8 cellular contexts compared by ENCODE assay signal in the genomic region with DNA sequence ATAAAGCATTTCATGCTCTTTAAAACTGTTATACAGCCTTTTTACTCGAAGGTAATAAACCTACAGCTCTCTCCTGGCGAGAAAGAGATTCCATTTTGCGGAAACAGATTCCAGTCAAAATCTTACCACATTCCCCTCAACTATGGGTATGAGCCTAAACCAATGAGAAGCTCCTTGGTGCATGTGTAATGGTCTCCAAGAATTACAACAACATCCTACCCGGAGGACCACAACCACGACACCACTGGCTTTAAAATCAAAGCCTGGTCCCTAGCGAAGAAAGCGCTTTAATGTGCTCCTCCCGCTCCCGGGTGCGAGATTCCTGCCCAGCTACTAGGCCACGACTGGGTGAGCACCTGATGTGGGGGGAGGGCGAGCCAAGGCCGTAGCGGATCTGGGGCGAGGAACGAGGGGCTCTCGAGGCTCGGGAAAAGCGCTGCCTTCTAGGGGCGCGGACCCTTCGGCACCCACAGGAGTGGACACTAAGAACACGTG. TPM values are rescaled to one million over a fixed set of nuclear protein-coding genes. Genes with fewer than 3 reads are reported as not detected.
DNase-seq lines count a peak whose midpoint lies in the region; ATAC-seq and TF ChIP-seq lines count a peak whose summit lies in the region.

No MANE protein-coding gene starts in this region.

- H3K36me3 ChIP-seq in SJCRH30 (peaks cover 25% of the 10 kb centered on the region), colonic mucosa (no peaks in the 10 kb centered on the region), liver (ENCODE audit: control insufficient read depth in 4 of 4, insufficient read depth in 3 of 4, low read depth in 1 of 4, low read length in 3 of 4) (no peaks in the 10 kb centered on the region)

- WGBS in liver: 1% methylated on average over 23 of the region's 23 CpGs

- H3K4me1 ChIP-seq in SJCRH30: peaks cover 13% of the 10 kb centered on the region
- H3K4me1 ChIP-seq in colonic mucosa: no peaks in the 10 kb centered on the region
- peaks cover 16 to 31% (median 27%) of the 10 kb centered on the region in 4 donors for H3K4me1 ChIP-seq in liver (ENCODE audit: control insufficient read depth in 4 of 4, insufficient read depth in 4 of 4, low read length in 3 of 4)

- TF ChIP-seq CTCF in colonic mucosa (IDR thresholded peaks at IDR 0.05): no peak
- no peak for TF ChIP-seq CTCF in liver (IDR thresholded peaks at IDR 0.05; ENCODE audit: low read depth, low read length, missing input control)

- peak overlapping the region; percentile 69 for H3K27ac ChIP-seq in SJCRH30
- peak overlapping the region; percentile 95 for H3K27ac ChIP-seq in colonic mucosa
- H3K27ac ChIP-seq in liver (ENCODE audit: low read depth in 1 of 2, low read length in 2 of 2): peak overlapping the region; percentile 93 to 96

- intact Hi-C loops in colonic mucosa (cut with DNase I): no loop called here

- peak; percentile 54 for DNase-seq in DMS 273 (lab: John Stamatoyannopoulos, UW; ENCODE audit: unreplicated experiment)
- DNase-seq in DMS 273 treated with DMSO at 0.1 percent for 48 hours (lab: John Stamatoyannopoulos, UW): no peak
- DNase-seq in SJCRH30: peak; percentile 45 to 48
- peak; percentile 57 for DNase-seq in colonic mucosa
- DNase-seq in superior temporal gyrus (ENCODE audit: extremely low spot score): peak; percentile 32

- no peaks in the 10 kb centered on the region for H3K9me3 ChIP-seq in SJCRH30 (replicated peaks)
- H3K9me3 ChIP-seq in colonic mucosa: no peaks in the 10 kb centered on the region
- H3K9me3 ChIP-seq in liver (ENCODE audit: control insufficient read depth in 4 of 4, low read length in 3 of 4): no peaks in the 10 kb centered on the region

- TF ChIP-seq RAD21 in liver (IDR thresholded peaks at IDR 0.05): no peak

- H3K27me3 ChIP-seq in SJCRH30 (no peaks in the 10 kb centered on the region), colonic mucosa (no peaks in the 10 kb centered on the region), liver (ENCODE audit: control insufficient read depth in 4 of 4, insufficient read depth in 4 of 4, low read length in 3 of 4) (no peaks in the 10 kb centered on the region)

- ATAC-seq in HG02588 (IDR thresholded peaks at IDR 0.05; ENCODE audit: unreplicated experiment): peak; percentile 5
- no peak for ATAC-seq in GM18870 (IDR thresholded peaks at IDR 0.05; ENCODE audit: unreplicated experiment)

- peak overlapping the region; percentile 86 to 96 for H3K9ac ChIP-seq in colonic mucosa (ENCODE audit: low read depth in 2 of 2, low read length in 2 of 2)
- peak overlapping the region; percentile 93 to 96 for H3K9ac ChIP-seq in liver (ENCODE audit: low read depth in 1 of 2, low read length in 2 of 2)

- H3K4me3 ChIP-seq in SJCRH30 (peak overlapping the region; percentile 88), colonic mucosa (peak overlapping the region; percentile 90), liver (ENCODE audit: low read depth in 1 of 3, low read length in 3 of 3) (peak overlapping the region; percentile 84 to 96 (median 85))

TF ChIP-seq in liver, 16 proteins besides CTCF, POLR2A, EP300 and RAD21:
- no peak for TF ChIP-seq SP1 (IDR thresholded peaks at IDR 0.05)
- TF ChIP-seq, protein P1, sequence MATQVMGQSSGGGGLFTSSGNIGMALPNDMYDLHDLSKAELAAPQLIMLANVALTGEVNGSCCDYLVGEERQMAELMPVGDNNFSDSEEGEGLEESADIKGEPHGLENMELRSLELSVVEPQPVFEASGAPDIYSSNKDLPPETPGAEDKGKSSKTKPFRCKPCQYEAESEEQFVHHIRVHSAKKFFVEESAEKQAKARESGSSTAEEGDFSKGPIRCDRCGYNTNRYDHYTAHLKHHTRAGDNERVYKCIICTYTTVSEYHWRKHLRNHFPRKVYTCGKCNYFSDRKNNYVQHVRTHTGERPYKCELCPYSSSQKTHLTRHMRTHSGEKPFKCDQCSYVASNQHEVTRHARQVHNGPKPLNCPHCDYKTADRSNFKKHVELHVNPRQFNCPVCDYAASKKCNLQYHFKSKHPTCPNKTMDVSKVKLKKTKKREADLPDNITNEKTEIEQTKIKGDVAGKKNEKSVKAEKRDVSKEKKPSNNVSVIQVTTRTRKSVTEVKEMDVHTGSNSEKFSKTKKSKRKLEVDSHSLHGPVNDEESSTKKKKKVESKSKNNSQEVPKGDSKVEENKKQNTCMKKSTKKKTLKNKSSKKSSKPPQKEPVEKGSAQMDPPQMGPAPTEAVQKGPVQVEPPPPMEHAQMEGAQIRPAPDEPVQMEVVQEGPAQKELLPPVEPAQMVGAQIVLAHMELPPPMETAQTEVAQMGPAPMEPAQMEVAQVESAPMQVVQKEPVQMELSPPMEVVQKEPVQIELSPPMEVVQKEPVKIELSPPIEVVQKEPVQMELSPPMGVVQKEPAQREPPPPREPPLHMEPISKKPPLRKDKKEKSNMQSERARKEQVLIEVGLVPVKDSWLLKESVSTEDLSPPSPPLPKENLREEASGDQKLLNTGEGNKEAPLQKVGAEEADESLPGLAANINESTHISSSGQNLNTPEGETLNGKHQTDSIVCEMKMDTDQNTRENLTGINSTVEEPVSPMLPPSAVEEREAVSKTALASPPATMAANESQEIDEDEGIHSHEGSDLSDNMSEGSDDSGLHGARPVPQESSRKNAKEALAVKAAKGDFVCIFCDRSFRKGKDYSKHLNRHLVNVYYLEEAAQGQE (IDR thresholded peaks at IDR 0.05): peak; percentile 25
- peak; percentile 10 for TF ChIP-seq YY1 (IDR thresholded peaks at IDR 0.05)

RNA-seq across cellular contexts. Expression of a gene that starts 0.8 kb away (rescaled TPM):
- 107 and 108 TPM in 2 replicates for total RNA-seq in SJCRH30 (2014; rRNA removed; shearing (Covaris generic))
- total RNA-seq in colonic mucosa (10 to 100 TPM; 76.1 to 96.8 TPM), liver (100 to 1,000 TPM in 1 of 2 donors, 10 to 100 TPM in 1; 66.7 to 139 TPM)
- 10 to 100 TPM; 23.5 to 53.8 TPM for polyA plus RNA-seq in liver

RNA-seq across cellular contexts. Expression of a gene that starts 13.3 kb away (rescaled TPM):
- 47.9 and 53.3 TPM in 2 replicates for total RNA-seq in SJCRH30 (2014; rRNA removed; shearing (Covaris generic))
- total RNA-seq in colonic mucosa: 10 to 100 TPM; 33.6 to 52.5 TPM
- total RNA-seq in liver: 10 to 100 TPM; 28.7 to 40.4 TPM
- polyA plus RNA-seq in liver: 10 to 100 TPM; 32.9 to 34.1 TPM

RNA-seq across cellular contexts. Expression of a gene that starts 26.6 kb away (rescaled TPM):
- 19.3 and 22.1 TPM in 2 replicates for total RNA-seq in SJCRH30 (2014; rRNA removed; shearing (Covaris generic))
- total RNA-seq in colonic mucosa: 10 to 100 TPM; 14.5 to 15.5 TPM
- 10 to 100 TPM in 1 of 2 donors, 1 to 10 TPM in 1; 9.1 to 12.0 TPM for total RNA-seq in liver
- 1 to 10 TPM; 5.6 to 8.2 TPM for polyA plus RNA-seq in liver

RNA-seq across cellular contexts. Expression of a gene that starts 26.7 kb away (rescaled TPM):
- total RNA-seq in SJCRH30 (2014; rRNA removed; shearing (Covaris generic)): 118 and 135 TPM in 2 replicates
- 100 to 1,000 TPM; 228 to 266 TPM for total RNA-seq in colonic mucosa
- total RNA-seq in liver: 10 to 100 TPM; 43.8 to 55.0 TPM
- 100 to 1,000 TPM in 1 of 2 donors, 10 to 100 TPM in 1; 80.6 to 101 TPM for polyA plus RNA-seq in liver

RNA-seq across cellular contexts. Expression of a gene that starts 34.3 kb away (rescaled TPM):
- total RNA-seq in SJCRH30 (2014; rRNA removed; shearing (Covaris generic)): 0.16 and 0.43 TPM in 2 replicates
- total RNA-seq in colonic mucosa (not detected), liver (not detected)
- polyA plus RNA-seq in liver: not detected
